ENCODE assay signal across 14 cellular contexts in the genomic region with DNA sequence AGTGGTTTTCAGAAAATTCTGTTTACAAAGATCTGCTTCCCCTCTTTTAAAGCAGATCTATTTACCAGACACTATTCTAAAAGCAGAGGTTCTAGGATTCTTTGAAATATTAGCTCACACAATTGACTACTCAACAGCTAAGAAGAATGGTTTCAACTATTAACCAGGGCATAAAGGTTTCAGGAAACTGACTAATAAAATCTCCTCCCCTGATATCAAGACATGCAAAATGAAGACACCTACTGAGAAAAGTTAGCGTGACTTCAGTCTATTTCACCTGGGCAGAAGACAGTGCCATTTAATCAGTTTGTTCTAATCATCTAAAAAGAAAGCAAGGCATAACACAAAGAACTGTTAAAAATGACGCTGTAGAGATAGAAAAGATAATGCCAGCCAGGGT. TPM values are rescaled to one million over a fixed set of nuclear protein-coding genes. Genes with fewer than 3 reads are reported as not detected.
DNase-seq lines count a peak whose midpoint lies in the region; ATAC-seq and TF ChIP-seq lines count a peak whose summit lies in the region.
"Had no signal": no experiment of that assay in that cellular context is flagged by ENCODE, and none has a peak within 500 bp of the region (broad histone marks: within the 10 kb centered on the region; RNA-seq: fewer than 3 reads in every experiment).

No MANE protein-coding gene starts in this region.

- peak overlapping the region; percentile 80 for H3K4me3 ChIP-seq in CD4-positive, CD25-positive, alpha-beta regulatory T cell (ENCODE audit: low read depth, low read length)
- H3K4me3 ChIP-seq in H7 (ENCODE audit: insufficient read depth, low read depth, low read length): no peak overlapping the region
- H3K4me3 ChIP-seq: lung had no signal

- H3K36me3 Mint-ChIP-seq in CD4-positive, CD25-positive, alpha-beta regulatory T cell: peaks cover 20% of the 10 kb centered on the region
- peaks cover 63% of the 10 kb centered on the region for H3K36me3 Mint-ChIP-seq in activated naive CD8-positive, alpha-beta T cell treated with anti-CD3 and anti-CD28 coated beads, Interleukin-2, amount 50 U/mL, for 24 hours (ENCODE audit: low read depth)
- H3K36me3 Mint-ChIP-seq in nephron (ENCODE audit: low read depth): peaks cover 37% of the 10 kb centered on the region

- no peak for TF ChIP-seq CTCF in nephron (IDR thresholded peaks at IDR 0.05; ENCODE audit: unreplicated experiment in 3 of 3)

- peak in 2 of 3 donors; percentile 34 to 83 for DNase-seq in CD4-positive, CD25-positive, alpha-beta regulatory T cell
- no peak for DNase-seq in activated naive CD8-positive, alpha-beta T cell treated with anti-CD3 and anti-CD28 coated beads, Interleukin-2, amount 50 U/mL, for 24 hours
- DNase-seq in GM19240 (ENCODE audit: insufficient read length, low spot score) (no peak), AG20443 (ENCODE audit: low spot score) (no peak), H7 (no peak), NCI-H82 treated with DMSO at 0.1 percent for 48 hours (lab: John Stamatoyannopoulos, UW; ENCODE audit: unreplicated experiment) (no peak)
- DNase-seq: NCI-H1105 treated with DMSO at 0.1 percent for 48 hours; NCI-H510A; stimulated activated CD4-positive, alpha-beta T cell treated with anti-CD3 and anti-CD28 coated beads, Interleukin-1b, Interleukin-23, amount 100 ng/mL, for 48 hours; stimulated activated naive CD4-positive, alpha-beta T cell had no signal

- H3K4me1 Mint-ChIP-seq in CD4-positive, CD25-positive, alpha-beta regulatory T cell: peaks cover 21 to 87% (median 60%) of the 10 kb centered on the region in 4 donors
- H3K4me1 Mint-ChIP-seq in activated naive CD8-positive, alpha-beta T cell treated with anti-CD3 and anti-CD28 coated beads, Interleukin-2, amount 50 U/mL, for 24 hours: peaks cover 87% of the 10 kb centered on the region
- H3K4me1 Mint-ChIP-seq in nephron: peaks cover 29% of the 10 kb centered on the region

- no peaks in the 10 kb centered on the region for H3K9me3 Mint-ChIP-seq in CD4-positive, CD25-positive, alpha-beta regulatory T cell
- H3K9me3 Mint-ChIP-seq in activated naive CD8-positive, alpha-beta T cell treated with anti-CD3 and anti-CD28 coated beads, Interleukin-2, amount 50 U/mL, for 24 hours: no peaks in the 10 kb centered on the region
- H3K9me3 Mint-ChIP-seq in nephron: no peaks in the 10 kb centered on the region

- H3K9me3 ChIP-seq in CD4-positive, CD25-positive, alpha-beta regulatory T cell (ENCODE audit: control insufficient read depth in 2 of 2, low read length in 2 of 2): no peaks in the 10 kb centered on the region
- H3K9me3 ChIP-seq in KOPT-K1 (ENCODE audit: insufficient read depth, low read length, poor library complexity, severe bottlenecking): no peaks in the 10 kb centered on the region

- peak overlapping the region; percentile 94 to 100 (median 100) for H3K27ac Mint-ChIP-seq in CD4-positive, CD25-positive, alpha-beta regulatory T cell
- H3K27ac Mint-ChIP-seq in activated naive CD8-positive, alpha-beta T cell treated with anti-CD3 and anti-CD28 coated beads, Interleukin-2, amount 50 U/mL, for 24 hours: peak overlapping the region; percentile 99
- H3K27ac Mint-ChIP-seq in nephron: peak overlapping the region; percentile 32 to 66 (median 65)

- H3K4me3 Mint-ChIP-seq in CD4-positive, CD25-positive, alpha-beta regulatory T cell: peak overlapping the region; percentile 55 to 89 (median 69)
- H3K4me3 Mint-ChIP-seq in activated naive CD8-positive, alpha-beta T cell treated with anti-CD3 and anti-CD28 coated beads, Interleukin-2, amount 50 U/mL, for 24 hours: peak overlapping the region; percentile 67
- no peak overlapping the region for H3K4me3 Mint-ChIP-seq in nephron

- H3K4me1 ChIP-seq in CD4-positive, CD25-positive, alpha-beta regulatory T cell (ENCODE audit: control insufficient read depth, insufficient read depth, low read length, poor library complexity, severe bottlenecking): peaks cover 91% of the 10 kb centered on the region

- ATAC-seq in CD4-positive, CD25-positive, alpha-beta regulatory T cell (ENCODE audit: low read depth in 2 of 2): peak; percentile 47 to 51
- peak; percentile 21 for ATAC-seq in activated naive CD8-positive, alpha-beta T cell treated with anti-CD3 and anti-CD28 coated beads, Interleukin-2, amount 50 U/mL, for 24 hours

- H3K27ac ChIP-seq in CD4-positive, CD25-positive, alpha-beta regulatory T cell (ENCODE audit: insufficient read depth, low read length, poor library complexity, severe bottlenecking): peak overlapping the region; percentile 99
- peak overlapping the region; percentile 81 for H3K27ac ChIP-seq in KOPT-K1 (ENCODE audit: low read depth, low read length, poor library complexity, severe bottlenecking)
- H3K27ac ChIP-seq: RWPE1 had no signal

- H3K27me3 ChIP-seq in CD4-positive, CD25-positive, alpha-beta regulatory T cell (ENCODE audit: control insufficient read depth, insufficient read depth, low read length): no peaks in the 10 kb centered on the region
- no peaks in the 10 kb centered on the region for H3K27me3 ChIP-seq in H7 (ENCODE audit: control insufficient read depth, insufficient read depth, low read length)

- no peaks in the 10 kb centered on the region for H3K27me3 Mint-ChIP-seq in CD4-positive, CD25-positive, alpha-beta regulatory T cell
- no peaks in the 10 kb centered on the region for H3K27me3 Mint-ChIP-seq in activated naive CD8-positive, alpha-beta T cell treated with anti-CD3 and anti-CD28 coated beads, Interleukin-2, amount 50 U/mL, for 24 hours
- H3K27me3 Mint-ChIP-seq in nephron (ENCODE audit: low read depth): no peaks in the 10 kb centered on the region

- H3K36me3 ChIP-seq in CD4-positive, CD25-positive, alpha-beta regulatory T cell (ENCODE audit: control insufficient read depth, insufficient read depth, low read length): peaks cover 6% of the 10 kb centered on the region
- H3K36me3 ChIP-seq in KOPT-K1 (ENCODE audit: insufficient read depth, low read length): peaks cover 45% of the 10 kb centered on the region
- H3K36me3 ChIP-seq in H7 (replicated peaks; ENCODE audit: control insufficient read depth, insufficient read depth, low read length): peaks cover 6% of the 10 kb centered on the region

RNA-seq across cellular contexts. Expression of gene DAD1, which starts 22.2 kb away (rescaled TPM):
- 81.8 TPM for total RNA-seq in CD4-positive, CD25-positive, alpha-beta regulatory T cell
- polyA plus RNA-seq in CD4-positive, CD25-positive, alpha-beta regulatory T cell: 100 to 1,000 TPM; 630 to 720 (median 697) TPM
- 218 and 306 TPM in 2 replicates for total RNA-seq in H7 (2014; rRNA removed; shearing (Covaris generic))

RNA-seq across cellular contexts. Expression of gene ABHD4, which starts 31.3 kb away (rescaled TPM):
- 10.1 TPM for total RNA-seq in CD4-positive, CD25-positive, alpha-beta regulatory T cell
- 10 to 100 TPM; 10.2 to 13.4 (median 11.1) TPM for polyA plus RNA-seq in CD4-positive, CD25-positive, alpha-beta regulatory T cell
- total RNA-seq in H7 (2014; rRNA removed; shearing (Covaris generic)): 28.4 and 29.6 TPM in 2 replicates

Comparison
In these comparisons a context has a peak if more than half of its experiments do, and no peak if none do; other contexts are left out.
1. DNase-seq: peak in CD4-positive, CD25-positive, alpha-beta regulatory T cell (2 of 3); none in activated naive CD8-positive, alpha-beta T cell treated with anti-CD3 and anti-CD28 coated beads, Interleukin-2, amount 50 U/mL, for 24 hours (single experiment), GM19240 (single experiment), AG20443 (single experiment), H7 (single experiment) and NCI-H82 treated with DMSO at 0.1 percent for 48 hours (single experiment).
2. H3K4me3 Mint-ChIP-seq: peak in CD4-positive, CD25-positive, alpha-beta regulatory T cell (4 of 4) and activated naive CD8-positive, alpha-beta T cell treated with anti-CD3 and anti-CD28 coated beads, Interleukin-2, amount 50 U/mL, for 24 hours (single experiment); none in nephron (0 of 3).
3. Peak in every context shown above with its lines, with median percentiles within 50 percentile points of each other: H3K27ac Mint-ChIP-seq.